Comparison of ENCODE assay signal across 1 cellular context in the genomic region with DNA sequence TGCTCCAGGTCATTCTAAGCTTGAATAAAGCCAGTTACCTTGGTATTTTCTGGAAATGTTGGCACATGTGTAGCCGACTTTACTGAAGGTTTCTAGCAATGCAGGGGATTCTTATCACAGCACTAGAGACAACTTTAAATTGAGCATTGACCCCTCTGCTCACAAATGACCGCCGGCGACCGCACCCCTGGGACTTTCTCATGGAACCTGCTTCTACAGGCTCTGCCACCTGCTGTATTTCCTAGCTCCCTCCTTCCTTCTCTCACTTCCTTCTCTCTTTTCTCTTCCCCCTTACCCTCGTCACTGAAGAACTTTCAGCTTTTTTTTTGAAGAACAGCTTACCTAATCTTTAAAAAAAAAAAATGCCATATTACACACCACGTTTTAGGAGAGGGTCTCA.
TF ChIP-seq lines count a peak whose summit lies in the region.

No MANE protein-coding gene starts in this region.

TF ChIP-seq in GM23338, 12 proteins besides CTCF, POLR2A, EP300 and RAD21 (continued from another document):
- TF ChIP-seq, protein P1, sequence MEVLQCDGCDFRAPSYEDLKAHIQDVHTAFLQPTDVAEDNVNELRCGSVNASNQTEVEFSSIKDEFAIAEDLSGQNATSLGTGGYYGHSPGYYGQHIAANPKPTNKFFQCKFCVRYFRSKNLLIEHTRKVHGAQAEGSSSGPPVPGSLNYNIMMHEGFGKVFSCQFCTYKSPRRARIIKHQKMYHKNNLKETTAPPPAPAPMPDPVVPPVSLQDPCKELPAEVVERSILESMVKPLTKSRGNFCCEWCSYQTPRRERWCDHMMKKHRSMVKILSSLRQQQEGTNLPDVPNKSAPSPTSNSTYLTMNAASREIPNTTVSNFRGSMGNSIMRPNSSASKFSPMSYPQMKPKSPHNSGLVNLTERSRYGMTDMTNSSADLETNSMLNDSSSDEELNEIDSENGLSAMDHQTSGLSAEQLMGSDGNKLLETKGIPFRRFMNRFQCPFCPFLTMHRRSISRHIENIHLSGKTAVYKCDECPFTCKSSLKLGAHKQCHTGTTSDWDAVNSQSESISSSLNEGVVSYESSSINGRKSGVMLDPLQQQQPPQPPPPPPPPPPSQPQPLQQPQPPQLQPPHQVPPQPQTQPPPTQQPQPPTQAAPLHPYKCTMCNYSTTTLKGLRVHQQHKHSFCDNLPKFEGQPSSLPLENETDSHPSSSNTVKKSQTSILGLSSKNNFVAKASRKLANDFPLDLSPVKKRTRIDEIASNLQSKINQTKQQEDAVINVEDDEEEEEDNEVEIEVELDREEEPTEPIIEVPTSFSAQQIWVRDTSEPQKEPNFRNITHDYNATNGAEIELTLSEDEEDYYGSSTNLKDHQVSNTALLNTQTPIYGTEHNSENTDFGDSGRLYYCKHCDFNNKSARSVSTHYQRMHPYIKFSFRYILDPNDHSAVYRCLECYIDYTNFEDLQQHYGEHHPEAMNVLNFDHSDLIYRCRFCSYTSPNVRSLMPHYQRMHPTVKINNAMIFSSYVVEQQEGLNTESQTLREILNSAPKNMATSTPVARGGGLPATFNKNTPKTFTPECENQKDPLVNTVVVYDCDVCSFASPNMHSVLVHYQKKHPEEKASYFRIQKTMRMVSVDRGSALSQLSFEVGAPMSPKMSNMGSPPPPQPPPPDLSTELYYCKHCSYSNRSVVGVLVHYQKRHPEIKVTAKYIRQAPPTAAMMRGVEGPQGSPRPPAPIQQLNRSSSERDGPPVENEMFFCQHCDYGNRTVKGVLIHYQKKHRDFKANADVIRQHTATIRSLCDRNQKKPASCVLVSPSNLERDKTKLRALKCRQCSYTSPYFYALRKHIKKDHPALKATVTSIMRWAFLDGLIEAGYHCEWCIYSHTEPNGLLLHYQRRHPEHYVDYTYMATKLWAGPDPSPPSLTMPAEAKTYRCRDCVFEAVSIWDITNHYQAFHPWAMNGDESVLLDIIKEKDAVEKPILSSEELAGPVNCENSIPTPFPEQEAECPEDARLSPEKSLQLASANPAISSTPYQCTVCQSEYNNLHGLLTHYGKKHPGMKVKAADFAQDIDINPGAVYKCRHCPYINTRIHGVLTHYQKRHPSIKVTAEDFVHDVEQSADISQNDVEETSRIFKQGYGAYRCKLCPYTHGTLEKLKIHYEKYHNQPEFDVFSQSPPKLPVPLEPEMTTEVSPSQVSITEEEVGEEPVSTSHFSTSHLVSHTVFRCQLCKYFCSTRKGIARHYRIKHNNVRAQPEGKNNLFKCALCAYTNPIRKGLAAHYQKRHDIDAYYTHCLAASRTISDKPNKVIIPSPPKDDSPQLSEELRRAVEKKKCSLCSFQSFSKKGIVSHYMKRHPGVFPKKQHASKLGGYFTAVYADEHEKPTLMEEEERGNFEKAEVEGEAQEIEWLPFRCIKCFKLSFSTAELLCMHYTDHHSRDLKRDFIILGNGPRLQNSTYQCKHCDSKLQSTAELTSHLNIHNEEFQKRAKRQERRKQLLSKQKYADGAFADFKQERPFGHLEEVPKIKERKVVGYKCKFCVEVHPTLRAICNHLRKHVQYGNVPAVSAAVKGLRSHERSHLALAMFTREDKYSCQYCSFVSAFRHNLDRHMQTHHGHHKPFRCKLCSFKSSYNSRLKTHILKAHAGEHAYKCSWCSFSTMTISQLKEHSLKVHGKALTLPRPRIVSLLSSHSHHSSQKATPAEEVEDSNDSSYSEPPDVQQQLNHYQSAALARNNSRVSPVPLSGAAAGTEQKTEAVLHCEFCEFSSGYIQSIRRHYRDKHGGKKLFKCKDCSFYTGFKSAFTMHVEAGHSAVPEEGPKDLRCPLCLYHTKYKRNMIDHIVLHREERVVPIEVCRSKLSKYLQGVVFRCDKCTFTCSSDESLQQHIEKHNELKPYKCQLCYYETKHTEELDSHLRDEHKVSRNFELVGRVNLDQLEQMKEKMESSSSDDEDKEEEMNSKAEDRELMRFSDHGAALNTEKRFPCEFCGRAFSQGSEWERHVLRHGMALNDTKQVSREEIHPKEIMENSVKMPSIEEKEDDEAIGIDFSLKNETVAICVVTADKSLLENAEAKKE (CRISPR knock-in tag; IDR thresholded peaks at IDR 0.05) = no peak
- no peak for TF ChIP-seq ZNF114 (CRISPR knock-in tag; IDR thresholded peaks at IDR 0.05)
- TF ChIP-seq ZNF331 (CRISPR knock-in tag; IDR thresholded peaks at IDR 0.05; ENCODE audit: low read depth) = no peak
- no peak for TF ChIP-seq POLR2AphosphoS5 (IDR thresholded peaks at IDR 0.05; ENCODE audit: low read depth)
- no peak for TF ChIP-seq NANOG (IDR thresholded peaks at IDR 0.05; ENCODE audit: borderline replicate concordance)
- TF ChIP-seq, protein P2, sequence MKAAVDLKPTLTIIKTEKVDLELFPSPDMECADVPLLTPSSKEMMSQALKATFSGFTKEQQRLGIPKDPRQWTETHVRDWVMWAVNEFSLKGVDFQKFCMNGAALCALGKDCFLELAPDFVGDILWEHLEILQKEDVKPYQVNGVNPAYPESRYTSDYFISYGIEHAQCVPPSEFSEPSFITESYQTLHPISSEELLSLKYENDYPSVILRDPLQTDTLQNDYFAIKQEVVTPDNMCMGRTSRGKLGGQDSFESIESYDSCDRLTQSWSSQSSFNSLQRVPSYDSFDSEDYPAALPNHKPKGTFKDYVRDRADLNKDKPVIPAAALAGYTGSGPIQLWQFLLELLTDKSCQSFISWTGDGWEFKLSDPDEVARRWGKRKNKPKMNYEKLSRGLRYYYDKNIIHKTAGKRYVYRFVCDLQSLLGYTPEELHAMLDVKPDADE (IDR thresholded peaks at IDR 0.05) = no peak
- no peak for TF ChIP-seq CREB1 (CRISPR knock-in tag; IDR thresholded peaks at IDR 0.05; ENCODE audit: low read depth)
- TF ChIP-seq, protein P3, sequence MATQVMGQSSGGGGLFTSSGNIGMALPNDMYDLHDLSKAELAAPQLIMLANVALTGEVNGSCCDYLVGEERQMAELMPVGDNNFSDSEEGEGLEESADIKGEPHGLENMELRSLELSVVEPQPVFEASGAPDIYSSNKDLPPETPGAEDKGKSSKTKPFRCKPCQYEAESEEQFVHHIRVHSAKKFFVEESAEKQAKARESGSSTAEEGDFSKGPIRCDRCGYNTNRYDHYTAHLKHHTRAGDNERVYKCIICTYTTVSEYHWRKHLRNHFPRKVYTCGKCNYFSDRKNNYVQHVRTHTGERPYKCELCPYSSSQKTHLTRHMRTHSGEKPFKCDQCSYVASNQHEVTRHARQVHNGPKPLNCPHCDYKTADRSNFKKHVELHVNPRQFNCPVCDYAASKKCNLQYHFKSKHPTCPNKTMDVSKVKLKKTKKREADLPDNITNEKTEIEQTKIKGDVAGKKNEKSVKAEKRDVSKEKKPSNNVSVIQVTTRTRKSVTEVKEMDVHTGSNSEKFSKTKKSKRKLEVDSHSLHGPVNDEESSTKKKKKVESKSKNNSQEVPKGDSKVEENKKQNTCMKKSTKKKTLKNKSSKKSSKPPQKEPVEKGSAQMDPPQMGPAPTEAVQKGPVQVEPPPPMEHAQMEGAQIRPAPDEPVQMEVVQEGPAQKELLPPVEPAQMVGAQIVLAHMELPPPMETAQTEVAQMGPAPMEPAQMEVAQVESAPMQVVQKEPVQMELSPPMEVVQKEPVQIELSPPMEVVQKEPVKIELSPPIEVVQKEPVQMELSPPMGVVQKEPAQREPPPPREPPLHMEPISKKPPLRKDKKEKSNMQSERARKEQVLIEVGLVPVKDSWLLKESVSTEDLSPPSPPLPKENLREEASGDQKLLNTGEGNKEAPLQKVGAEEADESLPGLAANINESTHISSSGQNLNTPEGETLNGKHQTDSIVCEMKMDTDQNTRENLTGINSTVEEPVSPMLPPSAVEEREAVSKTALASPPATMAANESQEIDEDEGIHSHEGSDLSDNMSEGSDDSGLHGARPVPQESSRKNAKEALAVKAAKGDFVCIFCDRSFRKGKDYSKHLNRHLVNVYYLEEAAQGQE (IDR thresholded peaks at IDR 0.05; ENCODE audit: unreplicated experiment) = no peak
